2 cellular contexts compared by ENCODE assay signal in the genomic region with DNA sequence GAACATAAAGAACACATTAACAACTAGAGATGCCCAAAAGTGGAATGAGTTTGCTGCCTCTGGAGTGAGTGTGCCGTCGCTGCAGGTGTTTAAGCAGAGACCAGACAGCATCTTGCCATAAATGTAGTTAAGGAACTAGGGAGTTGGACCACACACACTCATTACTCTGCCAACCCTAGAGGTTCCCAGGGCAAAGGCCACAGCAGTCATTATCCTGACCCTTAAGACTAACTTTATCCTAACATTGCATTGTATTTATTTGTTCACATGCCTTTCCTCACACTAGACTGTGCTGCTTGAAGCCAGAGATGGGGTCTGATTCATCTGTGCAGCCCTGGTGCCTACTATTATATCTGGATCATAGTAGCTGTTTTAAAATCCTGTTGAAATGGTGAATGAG.
TF ChIP-seq lines count a peak whose summit lies in the region.

No MANE protein-coding gene starts in this region.

TF ChIP-seq in liver, 16 proteins besides CTCF, POLR2A, EP300 and RAD21:
- TF ChIP-seq HNF4A (conservative IDR thresholded peaks at IDR 0.05) (peak; percentile 46 to 49), RXRA (IDR thresholded peaks at IDR 0.05) (peak; percentile 18 to 26), SP1 (IDR thresholded peaks at IDR 0.05) (peak; percentile 8)
- TF ChIP-seq, protein P1, sequence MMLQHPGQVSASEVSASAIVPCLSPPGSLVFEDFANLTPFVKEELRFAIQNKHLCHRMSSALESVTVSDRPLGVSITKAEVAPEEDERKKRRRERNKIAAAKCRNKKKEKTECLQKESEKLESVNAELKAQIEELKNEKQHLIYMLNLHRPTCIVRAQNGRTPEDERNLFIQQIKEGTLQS (IDR thresholded peaks at IDR 0.05): no peak

TF ChIP-seq in HepG2, 621 proteins besides CTCF, POLR2A, EP300 and RAD21:
- TF ChIP-seq MAFK (conservative IDR thresholded peaks at IDR 0.05 in 1 of 2, IDR thresholded peaks at IDR 0.05 in 1 of 2; ENCODE audit: low read length in 2 of 2) (no peak), ELF3 (CRISPR knock-in tag; IDR thresholded peaks at IDR 0.05) (no peak), NRL (CRISPR knock-in tag; IDR thresholded peaks at IDR 0.05; ENCODE audit: borderline replicate concordance) (no peak), TEAD2 (CRISPR knock-in tag; IDR thresholded peaks at IDR 0.05) (no peak), CEBPB (IDR thresholded peaks at IDR 0.05; ENCODE audit: borderline replicate concordance, low read depth, low read length) (no peak), TBX2 (CRISPR knock-in tag; IDR thresholded peaks at IDR 0.05; ENCODE audit: borderline replicate concordance) (no peak), HCFC1 (IDR thresholded peaks at IDR 0.05; ENCODE audit: low read depth, low read length) (no peak), ZNF607 (CRISPR knock-in tag; IDR thresholded peaks at IDR 0.05; ENCODE audit: borderline replicate concordance) (no peak), PHF20 (CRISPR knock-in tag; IDR thresholded peaks at IDR 0.05) (no peak), TCF7L2 (IDR thresholded peaks at IDR 0.05; ENCODE audit: low read depth, low read length) (no peak), MATR3 (CRISPR knock-in tag; IDR thresholded peaks at IDR 0.05) (no peak), TRIM24 (CRISPR knock-in tag; IDR thresholded peaks at IDR 0.05) (no peak)
- TF ChIP-seq, protein P2, sequence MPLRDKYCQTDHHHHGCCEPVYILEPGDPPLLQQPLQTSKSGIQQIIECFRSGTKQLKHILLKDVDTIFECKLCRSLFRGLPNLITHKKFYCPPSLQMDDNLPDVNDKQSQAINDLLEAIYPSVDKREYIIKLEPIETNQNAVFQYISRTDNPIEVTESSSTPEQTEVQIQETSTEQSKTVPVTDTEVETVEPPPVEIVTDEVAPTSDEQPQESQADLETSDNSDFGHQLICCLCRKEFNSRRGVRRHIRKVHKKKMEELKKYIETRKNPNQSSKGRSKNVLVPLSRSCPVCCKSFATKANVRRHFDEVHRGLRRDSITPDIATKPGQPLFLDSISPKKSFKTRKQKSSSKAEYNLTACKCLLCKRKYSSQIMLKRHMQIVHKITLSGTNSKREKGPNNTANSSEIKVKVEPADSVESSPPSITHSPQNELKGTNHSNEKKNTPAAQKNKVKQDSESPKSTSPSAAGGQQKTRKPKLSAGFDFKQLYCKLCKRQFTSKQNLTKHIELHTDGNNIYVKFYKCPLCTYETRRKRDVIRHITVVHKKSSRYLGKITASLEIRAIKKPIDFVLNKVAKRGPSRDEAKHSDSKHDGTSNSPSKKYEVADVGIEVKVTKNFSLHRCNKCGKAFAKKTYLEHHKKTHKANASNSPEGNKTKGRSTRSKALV (CRISPR knock-in tag; IDR thresholded peaks at IDR 0.05): no peak
- TF ChIP-seq, protein P3, sequence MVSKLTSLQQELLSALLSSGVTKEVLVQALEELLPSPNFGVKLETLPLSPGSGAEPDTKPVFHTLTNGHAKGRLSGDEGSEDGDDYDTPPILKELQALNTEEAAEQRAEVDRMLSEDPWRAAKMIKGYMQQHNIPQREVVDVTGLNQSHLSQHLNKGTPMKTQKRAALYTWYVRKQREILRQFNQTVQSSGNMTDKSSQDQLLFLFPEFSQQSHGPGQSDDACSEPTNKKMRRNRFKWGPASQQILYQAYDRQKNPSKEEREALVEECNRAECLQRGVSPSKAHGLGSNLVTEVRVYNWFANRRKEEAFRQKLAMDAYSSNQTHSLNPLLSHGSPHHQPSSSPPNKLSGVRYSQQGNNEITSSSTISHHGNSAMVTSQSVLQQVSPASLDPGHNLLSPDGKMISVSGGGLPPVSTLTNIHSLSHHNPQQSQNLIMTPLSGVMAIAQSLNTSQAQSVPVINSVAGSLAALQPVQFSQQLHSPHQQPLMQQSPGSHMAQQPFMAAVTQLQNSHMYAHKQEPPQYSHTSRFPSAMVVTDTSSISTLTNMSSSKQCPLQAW (CRISPR knock-in tag; IDR thresholded peaks at IDR 0.05): no peak
- TF ChIP-seq, protein P4, sequence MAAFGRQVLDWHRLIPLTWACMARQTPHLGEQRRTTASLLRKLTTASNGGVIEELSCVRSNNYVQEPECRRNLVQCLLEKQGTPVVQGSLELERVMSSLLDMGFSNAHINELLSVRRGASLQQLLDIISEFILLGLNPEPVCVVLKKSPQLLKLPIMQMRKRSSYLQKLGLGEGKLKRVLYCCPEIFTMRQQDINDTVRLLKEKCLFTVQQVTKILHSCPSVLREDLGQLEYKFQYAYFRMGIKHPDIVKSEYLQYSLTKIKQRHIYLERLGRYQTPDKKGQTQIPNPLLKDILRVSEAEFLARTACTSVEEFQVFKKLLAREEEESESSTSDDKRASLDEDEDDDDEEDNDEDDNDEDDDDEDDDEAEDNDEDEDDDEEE (CRISPR knock-in tag; IDR thresholded peaks at IDR 0.05): no peak
